1 cellular context compared by ENCODE assay signal in genomic region chr1:54287176-54287650, GRCh38.
TF ChIP-seq lines count a peak whose summit lies in the region.

No MANE protein-coding gene starts in this region.

TF ChIP-seq in K562, 482 proteins besides CTCF, POLR2A, EP300 and RAD21 (continued from another document and continues in another):
- TF ChIP-seq ZNF584 (CRISPR knock-in tag; IDR thresholded peaks at IDR 0.05; ENCODE audit: low read depth) (no peak), GTF2A2 (tag; IDR thresholded peaks at IDR 0.05) (no peak), L3MBTL2 (IDR thresholded peaks at IDR 0.05) (peak; percentile 71), ZNF197 (CRISPR knock-in tag; IDR thresholded peaks at IDR 0.05; ENCODE audit: low read depth) (no peak), GATAD2A (IDR thresholded peaks at IDR 0.05) (no peak), DPF2 (IDR thresholded peaks at IDR 0.05) (no peak), MAZ (CRISPR knock-in tag; conservative IDR thresholded peaks at IDR 0.05 in 1 of 2, IDR thresholded peaks at IDR 0.05 in 1 of 2) (no peak), TSHZ1 (CRISPR knock-in tag; IDR thresholded peaks at IDR 0.05) (no peak), ZNF639 (CRISPR knock-in tag; conservative IDR thresholded peaks at IDR 0.05 in 1 of 2, IDR thresholded peaks at IDR 0.05 in 1 of 2) (no peak), SUPT5H (IDR thresholded peaks at IDR 0.05) (no peak), ZKSCAN1 (IDR thresholded peaks at IDR 0.05; ENCODE audit: low read depth, low read length) (no peak), E2F4 (CRISPR knock-in tag; IDR thresholded peaks at IDR 0.05; ENCODE audit: low read depth) (no peak), CCNT2 (IDR thresholded peaks at IDR 0.05; ENCODE audit: borderline replicate concordance, extremely low read depth, insufficient read length, low read depth, low read length) (no peak), EP400 (IDR thresholded peaks at IDR 0.05) (peak; percentile 76; the same call in 1 of the 2 replicates), RBM39 (optimal IDR thresholded peaks at IDR 0.05; ENCODE audit: low read depth, low read length) (no peak), MLLT1 (IDR thresholded peaks at IDR 0.05) (no peak), TEAD1 (CRISPR knock-in tag; IDR thresholded peaks at IDR 0.05) (no peak), RBBP5 (IDR thresholded peaks at IDR 0.05; ENCODE audit: borderline replicate concordance, insufficient read depth, low read length, poor library complexity, severe bottlenecking) (peak; percentile 30), HNRNPH1 (optimal IDR thresholded peaks at IDR 0.05; ENCODE audit: low read depth, low read length) (no peak), ZNF830 (CRISPR knock-in tag; IDR thresholded peaks at IDR 0.05) (no peak), ZNF253 (CRISPR knock-in tag; conservative IDR thresholded peaks at IDR 0.05) (no peak), MEF2A (IDR thresholded peaks at IDR 0.05; ENCODE audit: control insufficient read depth, low read depth, low read length) (no peak), DLX4 (CRISPR knock-in tag; IDR thresholded peaks at IDR 0.05) (no peak), ZBTB9 (CRISPR knock-in tag; IDR thresholded peaks at IDR 0.05) (no peak), CAMTA2 (CRISPR knock-in tag; conservative IDR thresholded peaks at IDR 0.05) (no peak), FOXJ2 (tag; IDR thresholded peaks at IDR 0.05) (no peak), NFATC3 (IDR thresholded peaks at IDR 0.05) (no peak), ZKSCAN3 (CRISPR knock-in tag; IDR thresholded peaks at IDR 0.05) (no peak), ZNF324 (CRISPR knock-in tag; IDR thresholded peaks at IDR 0.05) (no peak), MGA (IDR thresholded peaks at IDR 0.05) (peak; percentile 74), RFX7 (CRISPR knock-in tag; IDR thresholded peaks at IDR 0.05) (no peak), VEZF1 (CRISPR knock-in tag; IDR thresholded peaks at IDR 0.05) (peak; percentile 49), CREM (IDR thresholded peaks at IDR 0.05; ENCODE audit: low read depth) (peak; percentile 64), TARDBP (IDR thresholded peaks at IDR 0.05) (no peak), ZNF282 (CRISPR knock-in tag; IDR thresholded peaks at IDR 0.05) (no peak)
